In genomic region chr13:112605531-112605990, GRCh38 we compare ENCODE assay signal across 9 cellular contexts. TPM values are rescaled to one million over a fixed set of nuclear protein-coding genes. Genes with fewer than 3 reads are reported as not detected.
A peak's percentile ranks its signal among the peaks of the same experiment; 100 is the strongest.
DNase-seq lines count a peak whose midpoint lies in the region; ATAC-seq, FAIRE-seq and TF ChIP-seq lines count a peak whose summit lies in the region.
"Had no signal": no experiment of that assay in that cellular context is flagged by ENCODE, and none has a peak within 500 bp of the region (broad histone marks: within the 10 kb centered on the region; RNA-seq: fewer than 3 reads in every experiment).

No MANE protein-coding gene starts in this region.

- intact Hi-C loops in Right ventricle myocardium inferior (cut with DNase I) = loop anchor here (5.0 kb wide), 2 partner anchors 1073 to 1133 kb away; no protein-coding TSS in a partner anchor

- H3K27me3 ChIP-seq in cardiac muscle cell = peaks cover 17% of the 10 kb centered on the region

- H3K27ac ChIP-seq in cardiac muscle cell = no peak overlapping the region

- H3K4me1 Mint-ChIP-seq in memory B cell = peaks cover 3% of the 10 kb centered on the region

- H3K4me3 ChIP-seq in cardiac muscle cell = peak overlapping the region; percentile 42
- H3K4me3 ChIP-seq in astrocyte of the spinal cord (ENCODE audit: low read depth, low read length) = peak overlapping the region; percentile 50

- H3K4me1 ChIP-seq in cardiac muscle cell (ENCODE audit: low read depth) = no peaks in the 10 kb centered on the region

- FAIRE-seq in urothelium cell line (lab: Jason Lieb, UNC) = peak; percentile 17
- FAIRE-seq: endometrium had no signal

- in situ Hi-C loops in astrocyte of the spinal cord (cut with HindIII; ENCODE audit: low sequenced_read_pairs) = no loop called here

- TF ChIP-seq CTCF in cardiac muscle cell (IDR thresholded peaks at IDR 0.05; ENCODE audit: low read depth, low read length) = no peak
- TF ChIP-seq CTCF in astrocyte of the spinal cord (IDR thresholded peaks at IDR 0.05; ENCODE audit: low read depth, low read length) = no peak

- no peaks in the 10 kb centered on the region for H3K9me3 ChIP-seq in cardiac muscle cell (ENCODE audit: low read depth)

- DNase-seq in cardiac muscle cell (ENCODE audit: low read depth in 1 of 2, low spot score in 1 of 2) = no peak
- no peak for DNase-seq in Right ventricle myocardium inferior (ENCODE audit: missing footprints)
- DNase-seq in astrocyte of the spinal cord (ENCODE audit: low read depth, low spot score) = no peak
- no peak for DNase-seq in memory B cell (ENCODE audit: low spot score in 2 of 2)
- DNase-seq in urothelium cell line (ENCODE audit: low spot score) = no peak
- no peak for DNase-seq in SKM-1 treated with dmso at 0.1 percent for 144 hours (lab: John Stamatoyannopoulos, UW; ENCODE audit: unreplicated experiment)
- no peak for DNase-seq in SHP77 (lab: John Stamatoyannopoulos, UW)

- H3K36me3 Mint-ChIP-seq in memory B cell = no peaks in the 10 kb centered on the region

- H3K36me3 ChIP-seq in cardiac muscle cell = no peaks in the 10 kb centered on the region

- peaks cover 9% of the 10 kb centered on the region for H3K27me3 Mint-ChIP-seq in memory B cell

- H3K9me3 Mint-ChIP-seq in memory B cell = no peaks in the 10 kb centered on the region

- H3K4me3 Mint-ChIP-seq in memory B cell = peak overlapping the region; percentile 85

- ATAC-seq in Right ventricle myocardium inferior (no peak), memory B cell (ENCODE audit: low read depth) (no peak), GM18520 (IDR thresholded peaks at IDR 0.05; ENCODE audit: unreplicated experiment) (no peak)

- H3K27ac Mint-ChIP-seq in memory B cell = no peak overlapping the region

RNA-seq across cellular contexts. Expression of gene TUBGCP3, which starts 17.6 kb away (rescaled TPM):
- total RNA-seq in cardiac muscle cell (9.9 and 12.9 TPM in 2 replicates), Right ventricle myocardium inferior (16.4 TPM)
- 12.5 and 16.7 TPM in 2 replicates for polyA plus RNA-seq in cardiac muscle cell
